Comparison of ENCODE assay signal across 8 cellular contexts in the genomic region with DNA sequence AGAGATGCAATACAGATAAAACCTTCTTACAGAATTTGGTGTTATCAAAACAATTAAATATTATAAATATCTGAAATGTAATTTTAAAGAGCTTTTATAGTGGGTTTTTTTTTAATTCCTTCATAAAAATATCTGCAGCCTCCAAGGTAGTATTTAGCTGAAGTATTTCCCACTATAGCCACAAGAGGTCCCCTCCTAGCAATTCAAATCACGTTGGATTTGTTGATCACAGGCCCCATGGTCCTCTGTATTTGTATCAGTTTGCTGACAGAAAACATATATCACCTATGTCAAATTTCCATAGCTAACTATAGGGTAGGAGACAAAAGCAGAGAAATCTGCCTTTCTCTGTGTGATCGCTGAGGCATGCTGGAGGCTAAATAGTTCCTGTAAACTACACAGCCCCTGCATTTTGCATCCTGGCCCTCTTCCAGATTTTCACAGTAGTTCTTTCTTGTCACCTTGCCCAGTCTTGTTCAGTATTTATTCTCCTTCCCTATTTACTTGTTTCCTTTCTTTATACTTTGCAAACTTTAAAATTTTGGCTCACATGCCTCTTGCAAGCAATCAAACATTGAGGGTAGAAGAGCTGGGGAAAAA. TPM values are rescaled to one million over a fixed set of nuclear protein-coding genes. Genes with fewer than 3 reads are reported as not detected.
DNase-seq lines count a peak whose midpoint lies in the region; ATAC-seq and TF ChIP-seq lines count a peak whose summit lies in the region.

No MANE protein-coding gene starts in this region.

- ATAC-seq in HG02678 (IDR thresholded peaks at IDR 0.05; ENCODE audit: unreplicated experiment) (peak; percentile 78), WTC11 (peak; percentile 87), HG03095 (IDR thresholded peaks at IDR 0.05; ENCODE audit: unreplicated experiment) (no peak)

- H3K4me3 ChIP-seq in retinal pigment epithelial cell (ENCODE audit: low read length): peak overlapping the region; percentile 21

- DNase-seq in NCI-H128 (lab: John Stamatoyannopoulos, UW; ENCODE audit: unreplicated experiment) (peak; percentile 1), WTC11 (ENCODE audit: low spot score) (no peak), head of caudate nucleus (peak in 24 of 42 donors; percentile 9 to 69 (median 22)), retinal pigment epithelial cell (ENCODE audit: low read depth) (peak; percentile 22)

- no peak overlapping the region for H3K27ac ChIP-seq in C4-2B

- no peak overlapping the region for H3K4me3 Mint-ChIP-seq in WTC11

- peaks cover 4% of the 10 kb centered on the region for H3K4me1 Mint-ChIP-seq in WTC11

- peaks cover 27% of the 10 kb centered on the region for H3K9me3 Mint-ChIP-seq in WTC11

- intact Hi-C loops in head of caudate nucleus (cut with DNase I): loop anchor here (5.0 to 10.0 kb wide), 2 partner anchors 65 to 87 kb away; no protein-coding TSS in a partner anchor

- peaks cover 24% of the 10 kb centered on the region for H3K36me3 Mint-ChIP-seq in WTC11

- CTCF ChIA-PET in WTC11 (lab: Charles Lee): interaction anchor here (0.6 to 4.5 kb wide), 22 partner anchors 9 to 279 kb away, joined by 3 to 48 read pairs (median 4); no protein-coding TSS in a partner anchor

- peak; percentile 88 for TF ChIP-seq CTCF in C4-2B (conservative IDR thresholded peaks at IDR 0.05)
- TF ChIP-seq CTCF in GM12872 (IDR thresholded peaks at IDR 0.05; ENCODE audit: insufficient read depth, low read depth, low read length): peak; percentile 61; the same call in 2 of the 3 replicates
- TF ChIP-seq CTCF in WTC11 (IDR thresholded peaks at IDR 0.05): peak; percentile 50
- TF ChIP-seq CTCF in retinal pigment epithelial cell (conservative IDR thresholded peaks at IDR 0.05; ENCODE audit: low read depth, low read length): peak; percentile 70

- peaks cover 5% of the 10 kb centered on the region; the same call in 1 of the 2 replicates for H3K27me3 Mint-ChIP-seq in WTC11 (ENCODE audit: low read depth)

- POLR2A ChIA-PET in WTC11 (lab: Charles Lee): interaction anchor here (0.6 to 1.5 kb wide), 2 partner anchors 82 to 594 kb away, joined by 3 read pairs; no protein-coding TSS in a partner anchor

- H3K27ac Mint-ChIP-seq in WTC11: no peak overlapping the region

TF ChIP-seq in WTC11, 78 proteins besides CTCF, POLR2A, EP300 and RAD21:
- no peak for TF ChIP-seq GTF2I (CRISPR knock-in tag; conservative IDR thresholded peaks at IDR 0.05)
- TF ChIP-seq, protein P1, sequence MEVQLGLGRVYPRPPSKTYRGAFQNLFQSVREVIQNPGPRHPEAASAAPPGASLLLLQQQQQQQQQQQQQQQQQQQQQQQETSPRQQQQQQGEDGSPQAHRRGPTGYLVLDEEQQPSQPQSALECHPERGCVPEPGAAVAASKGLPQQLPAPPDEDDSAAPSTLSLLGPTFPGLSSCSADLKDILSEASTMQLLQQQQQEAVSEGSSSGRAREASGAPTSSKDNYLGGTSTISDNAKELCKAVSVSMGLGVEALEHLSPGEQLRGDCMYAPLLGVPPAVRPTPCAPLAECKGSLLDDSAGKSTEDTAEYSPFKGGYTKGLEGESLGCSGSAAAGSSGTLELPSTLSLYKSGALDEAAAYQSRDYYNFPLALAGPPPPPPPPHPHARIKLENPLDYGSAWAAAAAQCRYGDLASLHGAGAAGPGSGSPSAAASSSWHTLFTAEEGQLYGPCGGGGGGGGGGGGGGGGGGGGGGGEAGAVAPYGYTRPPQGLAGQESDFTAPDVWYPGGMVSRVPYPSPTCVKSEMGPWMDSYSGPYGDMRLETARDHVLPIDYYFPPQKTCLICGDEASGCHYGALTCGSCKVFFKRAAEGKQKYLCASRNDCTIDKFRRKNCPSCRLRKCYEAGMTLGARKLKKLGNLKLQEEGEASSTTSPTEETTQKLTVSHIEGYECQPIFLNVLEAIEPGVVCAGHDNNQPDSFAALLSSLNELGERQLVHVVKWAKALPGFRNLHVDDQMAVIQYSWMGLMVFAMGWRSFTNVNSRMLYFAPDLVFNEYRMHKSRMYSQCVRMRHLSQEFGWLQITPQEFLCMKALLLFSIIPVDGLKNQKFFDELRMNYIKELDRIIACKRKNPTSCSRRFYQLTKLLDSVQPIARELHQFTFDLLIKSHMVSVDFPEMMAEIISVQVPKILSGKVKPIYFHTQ (CRISPR knock-in tag; IDR thresholded peaks at IDR 0.05): no peak
- no peak for TF ChIP-seq NR2C2 (CRISPR knock-in tag; IDR thresholded peaks at IDR 0.05)
- TF ChIP-seq ETV6 (CRISPR knock-in tag; IDR thresholded peaks at IDR 0.05): no peak
- no peak for TF ChIP-seq CREM (CRISPR knock-in tag; IDR thresholded peaks at IDR 0.05)
- TF ChIP-seq, protein P2, sequence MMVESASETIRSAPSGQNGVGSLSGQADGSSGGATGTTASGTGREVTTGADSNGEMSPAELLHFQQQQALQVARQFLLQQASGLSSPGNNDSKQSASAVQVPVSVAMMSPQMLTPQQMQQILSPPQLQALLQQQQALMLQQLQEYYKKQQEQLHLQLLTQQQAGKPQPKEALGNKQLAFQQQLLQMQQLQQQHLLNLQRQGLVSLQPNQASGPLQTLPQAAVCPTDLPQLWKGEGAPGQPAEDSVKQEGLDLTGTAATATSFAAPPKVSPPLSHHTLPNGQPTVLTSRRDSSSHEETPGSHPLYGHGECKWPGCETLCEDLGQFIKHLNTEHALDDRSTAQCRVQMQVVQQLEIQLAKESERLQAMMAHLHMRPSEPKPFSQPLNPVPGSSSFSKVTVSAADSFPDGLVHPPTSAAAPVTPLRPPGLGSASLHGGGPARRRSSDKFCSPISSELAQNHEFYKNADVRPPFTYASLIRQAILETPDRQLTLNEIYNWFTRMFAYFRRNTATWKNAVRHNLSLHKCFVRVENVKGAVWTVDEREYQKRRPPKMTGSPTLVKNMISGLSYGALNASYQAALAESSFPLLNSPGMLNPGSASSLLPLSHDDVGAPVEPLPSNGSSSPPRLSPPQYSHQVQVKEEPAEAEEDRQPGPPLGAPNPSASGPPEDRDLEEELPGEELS (CRISPR knock-in tag; IDR thresholded peaks at IDR 0.05): no peak
- TF ChIP-seq IRF2 (CRISPR knock-in tag; IDR thresholded peaks at IDR 0.05; ENCODE audit: borderline replicate concordance, low read depth): no peak

RNA-seq across cellular contexts. Expression of a gene that starts 1.8 kb away (rescaled TPM):
- 3.4 to 6.1 TPM (median 4.0 TPM) in 3 replicates for total RNA-seq in WTC11 (2021)
